In genomic region chr11:126163074-126163700, GRCh38 we compare ENCODE assay signal across 1 cellular context.
TF ChIP-seq lines count a peak whose summit lies in the region.

No MANE protein-coding gene starts in this region.

TF ChIP-seq in IMR-90, 13 proteins besides CTCF, POLR2A, EP300 and RAD21 (continued from another document):
- TF ChIP-seq, protein P1, sequence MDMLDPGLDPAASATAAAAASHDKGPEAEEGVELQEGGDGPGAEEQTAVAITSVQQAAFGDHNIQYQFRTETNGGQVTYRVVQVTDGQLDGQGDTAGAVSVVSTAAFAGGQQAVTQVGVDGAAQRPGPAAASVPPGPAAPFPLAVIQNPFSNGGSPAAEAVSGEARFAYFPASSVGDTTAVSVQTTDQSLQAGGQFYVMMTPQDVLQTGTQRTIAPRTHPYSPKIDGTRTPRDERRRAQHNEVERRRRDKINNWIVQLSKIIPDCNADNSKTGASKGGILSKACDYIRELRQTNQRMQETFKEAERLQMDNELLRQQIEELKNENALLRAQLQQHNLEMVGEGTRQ (IDR thresholded peaks at IDR 0.05; ENCODE audit: low read depth, low read length): peak; percentile 94
- TF ChIP-seq MAZ (IDR thresholded peaks at IDR 0.05; ENCODE audit: borderline replicate concordance, low read depth, low read length): no peak
- TF ChIP-seq CHD1 (IDR thresholded peaks at IDR 0.05; ENCODE audit: low read depth, low read length): no peak
- peak; percentile 81 for TF ChIP-seq FOS (IDR thresholded peaks at IDR 0.05; ENCODE audit: low read depth, low read length)
- TF ChIP-seq SMC3 (IDR thresholded peaks at IDR 0.05; ENCODE audit: low read depth, low read length): no peak
- TF ChIP-seq RCOR1 (IDR thresholded peaks at IDR 0.05; ENCODE audit: insufficient replicate concordance, low read length): no peak
- TF ChIP-seq NFE2L2 (IDR thresholded peaks at IDR 0.05; ENCODE audit: low read depth, low read length): no peak
- TF ChIP-seq BHLHE40 (IDR thresholded peaks at IDR 0.05; ENCODE audit: low read depth, low read length): peak; percentile 96
- peak; percentile 41; the same call in 1 of the 2 replicates for TF ChIP-seq MXI1 (IDR thresholded peaks at IDR 0.05; ENCODE audit: borderline replicate concordance, low read depth, low read length)
- TF ChIP-seq, protein P2, sequence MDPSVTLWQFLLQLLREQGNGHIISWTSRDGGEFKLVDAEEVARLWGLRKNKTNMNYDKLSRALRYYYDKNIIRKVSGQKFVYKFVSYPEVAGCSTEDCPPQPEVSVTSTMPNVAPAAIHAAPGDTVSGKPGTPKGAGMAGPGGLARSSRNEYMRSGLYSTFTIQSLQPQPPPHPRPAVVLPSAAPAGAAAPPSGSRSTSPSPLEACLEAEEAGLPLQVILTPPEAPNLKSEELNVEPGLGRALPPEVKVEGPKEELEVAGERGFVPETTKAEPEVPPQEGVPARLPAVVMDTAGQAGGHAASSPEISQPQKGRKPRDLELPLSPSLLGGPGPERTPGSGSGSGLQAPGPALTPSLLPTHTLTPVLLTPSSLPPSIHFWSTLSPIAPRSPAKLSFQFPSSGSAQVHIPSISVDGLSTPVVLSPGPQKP (IDR thresholded peaks at IDR 0.05; ENCODE audit: borderline replicate concordance, low read depth, low read length): no peak
- no peak for TF ChIP-seq MAFK (IDR thresholded peaks at IDR 0.05; ENCODE audit: low read depth, low read length)
